Comparison of ENCODE assay signal across 13 cellular contexts in the genomic region with DNA sequence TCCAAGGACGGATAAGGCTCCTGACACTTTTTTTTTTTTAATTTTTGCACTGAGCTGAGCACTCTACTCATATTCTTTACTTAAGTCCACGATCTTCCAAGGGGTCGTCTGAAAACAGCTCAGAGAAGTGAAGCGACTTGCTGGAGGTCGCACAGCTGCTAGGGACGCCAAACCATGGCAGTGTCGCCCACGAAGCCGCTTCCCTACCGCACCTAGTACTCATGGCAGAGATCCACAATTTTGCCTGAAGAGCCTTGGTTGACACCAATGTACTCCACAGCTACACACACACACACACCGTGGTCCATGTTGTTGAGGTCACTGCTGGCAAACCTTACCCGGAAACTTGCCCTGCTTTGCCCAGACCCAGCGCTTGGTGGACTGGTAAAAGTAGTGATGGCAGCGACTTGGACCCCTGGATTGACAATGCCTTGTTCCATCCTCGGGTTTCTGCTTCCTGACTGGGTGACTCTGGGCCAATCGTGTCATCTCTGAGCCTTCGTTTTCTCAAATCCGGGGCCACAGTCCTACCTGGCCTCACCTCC. TPM values are rescaled to one million over a fixed set of nuclear protein-coding genes. Genes with fewer than 3 reads are reported as not detected.
DNase-seq lines count a peak whose midpoint lies in the region; ATAC-seq and TF ChIP-seq lines count a peak whose summit lies in the region.
"Had no signal": no experiment of that assay in that cellular context is flagged by ENCODE, and none has a peak within 500 bp of the region (broad histone marks: within the 10 kb centered on the region; RNA-seq: fewer than 3 reads in every experiment).

No MANE protein-coding gene starts in this region.

- H3K27ac ChIP-seq in GM23338 (ENCODE audit: low read depth): no peak overlapping the region
- no peak overlapping the region for H3K27ac ChIP-seq in brain microvascular endothelial cell
- no peak overlapping the region for H3K27ac ChIP-seq in iPS DF 6.9 (ENCODE audit: low read length)
- peak overlapping the region; percentile 80 to 91 (median 85) for H3K27ac ChIP-seq in sigmoid colon
- H3K27ac ChIP-seq: foreskin keratinocyte had no signal

- peaks cover 39% of the 10 kb centered on the region for H3K27me3 Mint-ChIP-seq in GM23338 (ENCODE audit: insufficient read depth, low read depth, poor library complexity)

- H3K9me2 ChIP-seq in GM23338 (ENCODE audit: insufficient read depth): no peaks in the 10 kb centered on the region

- peaks cover 22% of the 10 kb centered on the region for H3K4me1 Mint-ChIP-seq in GM23338

- H3K36me3 Mint-ChIP-seq in GM23338 (ENCODE audit: low read depth): no peaks in the 10 kb centered on the region
- H3K36me3 Mint-ChIP-seq: stimulated activated memory B cell treated with anti-CD40 and anti-IgM and Interleukin-4, amounts not matched to agents 10 μg/mL and 1 μg/mL and 100 μg/mL, for 72 hours had no signal

- no peaks in the 10 kb centered on the region for H4K20me1 ChIP-seq in GM23338 (replicated peaks; ENCODE audit: insufficient read depth)

- ATAC-seq in GM23338 (peak; percentile 29), HG03520 (IDR thresholded peaks at IDR 0.05; ENCODE audit: unreplicated experiment) (no peak), GM21367 (IDR thresholded peaks at IDR 0.05; ENCODE audit: unreplicated experiment) (no peak), HG02973 (IDR thresholded peaks at IDR 0.05; ENCODE audit: unreplicated experiment) (no peak)

- H3K27me3 ChIP-seq in GM23338 (ENCODE audit: insufficient read depth): peaks cover 45% of the 10 kb centered on the region
- peaks cover 28% of the 10 kb centered on the region for H3K27me3 ChIP-seq in brain microvascular endothelial cell (replicated peaks)
- H3K27me3 ChIP-seq in iPS DF 6.9 (ENCODE audit: control insufficient read depth, insufficient read depth, low read length): peaks cover 14% of the 10 kb centered on the region; the same call in 1 of the 2 replicates
- H3K27me3 ChIP-seq in sigmoid colon: peaks cover 0 to 9% (median 0%) of the 10 kb centered on the region in 3 donors
- H3K27me3 ChIP-seq: foreskin keratinocyte had no signal

- H3F3A ChIP-seq in GM23338 (replicated peaks; ENCODE audit: low read depth): no peaks in the 10 kb centered on the region

- no peak overlapping the region for H3K27ac Mint-ChIP-seq in GM23338
- H3K27ac Mint-ChIP-seq: activated naive CD4-positive, alpha-beta T cell treated with anti-CD3 and anti-CD28 coated beads for 36 hours; stimulated activated memory B cell treated with anti-CD40 and anti-IgM and Interleukin-4, amounts not matched to agents 10 μg/mL and 1 μg/mL and 100 μg/mL, for 72 hours had no signal

- peak overlapping the region; percentile 85 for H3K4me3 Mint-ChIP-seq in GM23338
- H3K4me3 Mint-ChIP-seq: activated naive CD4-positive, alpha-beta T cell treated with anti-CD3 and anti-CD28 coated beads for 36 hours; stimulated activated memory B cell treated with anti-CD40 and anti-IgM and Interleukin-4, amounts not matched to agents 10 μg/mL and 1 μg/mL and 100 μg/mL, for 72 hours had no signal

- H2AFZ ChIP-seq in GM23338: peak overlapping the region; percentile 98

- H3K9me3 ChIP-seq in iPS DF 6.9 (ENCODE audit: control insufficient read depth, insufficient read depth, low read length): no peaks in the 10 kb centered on the region
- no peaks in the 10 kb centered on the region for H3K9me3 ChIP-seq in sigmoid colon

- DNase-seq in GM23338 (ENCODE audit: low spot score): peak; percentile 48
- DNase-seq in brain microvascular endothelial cell: no peak
- DNase-seq in iPS DF 6.9 (ENCODE audit: low read depth, low spot score): no peak
- no peak for DNase-seq in sigmoid colon
- DNase-seq in GDM1 (lab: John Stamatoyannopoulos, UW): no peak
- DNase-seq: activated naive CD4-positive, alpha-beta T cell treated with anti-CD3 and anti-CD28 coated beads for 36 hours; NCI-H446 treated with DMSO at 0.1 percent for 48 hours had no signal

- H3K79me2 ChIP-seq in GM23338 (replicated peaks; ENCODE audit: insufficient read depth): no peaks in the 10 kb centered on the region

- TF ChIP-seq EP300 in sigmoid colon (IDR thresholded peaks at IDR 0.05): no peak

- no CpG with 5 or more reads among the region's 18 CpGs for WGBS in iPS DF 6.9 (ENCODE audit: insufficient coverage, insufficient read length)
- 13 to 22% methylated on average over 18 of the region's 18 CpGs for WGBS in sigmoid colon, 2 donors

- TF ChIP-seq CTCF in GM23338 (conservative IDR thresholded peaks at IDR 0.05; ENCODE audit: low read depth in 2 of 2) (no peak), brain microvascular endothelial cell (IDR thresholded peaks at IDR 0.05; ENCODE audit: low read depth, low read length, missing control alignments) (no peak), sigmoid colon (IDR thresholded peaks at IDR 0.05) (no peak)

- TF ChIP-seq POLR2A in sigmoid colon (IDR thresholded peaks at IDR 0.05): no peak

- H3K4me3 ChIP-seq in GM23338 (peak overlapping the region; percentile 69), brain microvascular endothelial cell (ENCODE audit: low read depth, low read length) (peak overlapping the region; percentile 47), iPS DF 6.9 (ENCODE audit: low read length) (peak overlapping the region; percentile 66; the same call in 1 of the 2 replicates), sigmoid colon (peak overlapping the region; percentile 42 to 79 (median 70))

- no peaks in the 10 kb centered on the region; the same call in 2 of the 3 replicates for H3K9me3 Mint-ChIP-seq in GM23338
- H3K9me3 Mint-ChIP-seq: activated naive CD4-positive, alpha-beta T cell treated with anti-CD3 and anti-CD28 coated beads for 36 hours; IgD-negative memory B cell had no signal

- in situ Hi-C loops in brain microvascular endothelial cell (cut with HindIII; ENCODE audit: low pct_ligation_motif_present, low sequenced_read_pairs): no loop called here

- H3K4me1 ChIP-seq in GM23338 (ENCODE audit: insufficient read depth) (peaks cover 11% of the 10 kb centered on the region), iPS DF 6.9 (ENCODE audit: control insufficient read depth, insufficient read depth, low read length) (0 out of 2 replicates have a peak, but pooled peaks cover 5% of the 10 kb centered on the region), sigmoid colon (peaks cover 0 to 59% (median 44%) of the 10 kb centered on the region in 4 donors)

- intact Hi-C loops in sigmoid colon (cut with DNase I): loop anchor here (2.0 to 10.0 kb wide), 5 partner anchors 15 to 299 kb away; partner anchors contain the start of gene SPDL1

- peak overlapping the region; percentile 94 for H3K4me2 ChIP-seq in GM23338

- H3K36me3 ChIP-seq in GM23338 (ENCODE audit: insufficient read depth) (no peaks in the 10 kb centered on the region), brain microvascular endothelial cell (replicated peaks) (no peaks in the 10 kb centered on the region), iPS DF 6.9 (ENCODE audit: control insufficient read depth, insufficient read depth, low read length) (no peaks in the 10 kb centered on the region), sigmoid colon (no peaks in the 10 kb centered on the region)

TF ChIP-seq in GM23338, 12 proteins besides CTCF, POLR2A, EP300 and RAD21 (continues in another document):
- TF ChIP-seq ZNF114 (CRISPR knock-in tag; IDR thresholded peaks at IDR 0.05): no peak

RNA-seq across cellular contexts. Expression of gene SLIT3, which starts 0.5 kb away (rescaled TPM):
- 0.59 and 4.3 TPM in 2 replicates for total RNA-seq in GM23338 (2014; rRNA removed; shearing (Covaris generic))
- polyA plus RNA-seq in GM23338 (2016; fragmentation: Nextera tagmentation; extraction: Ambion mirVana) (0.71 and 0.83 TPM in 2 replicates), sigmoid colon (1 to 10 TPM in 2 of 3 donors, under 1 TPM in 1; 0.23 to 4.2 (median 4.0) TPM)
- 10 to 100 TPM; 30.0 to 46.3 (median 31.5) TPM for total RNA-seq in sigmoid colon
- polyA plus RNA-seq: IgD-negative memory B cell had no signal

Comparison
In these comparisons a context has a peak if more than half of its experiments do, and no peak if none do; other contexts are left out.
1. H3K27ac ChIP-seq: peak in sigmoid colon (4 of 4); none in GM23338 (single experiment), brain microvascular endothelial cell (single experiment) and iPS DF 6.9 (single experiment).
2. Peak in every context shown above with its lines, with median percentiles within 50 percentile points of each other: H3K4me3 ChIP-seq.